9 cellular contexts compared by ENCODE assay signal in genomic region chr16:67807148-67807682, GRCh38. TPM values are rescaled to one million over a fixed set of nuclear protein-coding genes. Genes with fewer than 3 reads are reported as not detected.
DNase-seq lines count a peak whose midpoint lies in the region; ATAC-seq and TF ChIP-seq lines count a peak whose summit lies in the region.
"Had no signal": no experiment of that assay in that cellular context is flagged by ENCODE, and none has a peak within 500 bp of the region (broad histone marks: within the 10 kb centered on the region; RNA-seq: fewer than 3 reads in every experiment).

No MANE protein-coding gene starts in this region.

- TF ChIP-seq CTCF in HEK293 (tag by site-specific recombination; IDR thresholded peaks at IDR 0.05) (peak; percentile 64; the same call in 1 of the 2 replicates), WTC11 (IDR thresholded peaks at IDR 0.05) (no peak), stomach (IDR thresholded peaks at IDR 0.05) (no peak)

- CTCF ChIA-PET in HEK293 (lab: Yijun Ruan, JAX), result interaction anchor here (0.7 to 2.7 kb wide), 8 partner anchors 9 to 287 kb away, joined by 3 to 43 read pairs (median 3); no protein-coding TSS in a partner anchor
- CTCF ChIA-PET in WTC11 (lab: Charles Lee), result interaction anchor here (0.8 to 2.9 kb wide), 24 partner anchors 9 to 522 kb away, joined by 3 to 126 read pairs (median 5); partner anchors contain the start of genes ATP6V0D1, GFOD2, NRN1L and NUTF2

- H3K9me3 ChIP-seq in HEK293 (ENCODE audit: control insufficient read depth, insufficient read depth, low read depth, low read length) (no peaks in the 10 kb centered on the region), stomach (no peaks in the 10 kb centered on the region)

- peak overlapping the region; percentile 92 for H3K4me3 Mint-ChIP-seq in WTC11

- no peaks in the 10 kb centered on the region for H3K9me3 Mint-ChIP-seq in WTC11

- no peaks in the 10 kb centered on the region for H3K27me3 Mint-ChIP-seq in WTC11 (ENCODE audit: low read depth)

- peak overlapping the region; percentile 88 for H3K4me3 ChIP-seq in HEK293 (ENCODE audit: low read depth, low read length)
- peak overlapping the region; percentile 96 for H3K4me3 ChIP-seq in iPS-11a (ENCODE audit: low read depth, low read length)
- peak overlapping the region; percentile 95 to 99 (median 97) for H3K4me3 ChIP-seq in stomach

- DNase-seq in WTC11 (ENCODE audit: low spot score) (no peak), stomach (no peak), RKO (ENCODE audit: low spot score) (no peak), NCI-H2227 treated with DMSO at 0.1 percent for 48 hours (lab: John Stamatoyannopoulos, UW) (no peak)

- POLR2A ChIA-PET in HEK293 (lab: Yijun Ruan, JAX) (interaction anchor here (0.6 to 1.7 kb wide), 24 partner anchors 9 to 286 kb away, joined by 3 to 25 read pairs (median 5); partner anchors contain the start of genes ACD, CTCF, GFOD2 and NUTF2), WTC11 (lab: Charles Lee) (interaction anchor here (1.0 to 1.6 kb wide), 6 partner anchors 9 to 128 kb away, joined by 3 to 11 read pairs (median 4); partner anchors contain the start of gene GFOD2)

- peaks cover 5% of the 10 kb centered on the region for H3K4me1 Mint-ChIP-seq in WTC11

- peaks cover 2% of the 10 kb centered on the region for H3K36me3 Mint-ChIP-seq in WTC11

- WGBS in stomach, 5 donors, result 25 to 41% (median 28%) methylated on average over 17 to 24 of the region's 24 CpGs

- intact Hi-C loops in stomach (cut with DNase I; ENCODE audit: low total_unique reads), result no loop called here

- TF ChIP-seq EP300 in stomach (IDR thresholded peaks at IDR 0.05), result no peak

- H3K27ac ChIP-seq in HEK293 (ENCODE audit: extremely low read depth, low read depth, low read length) (no peak overlapping the region), stomach (peak overlapping the region; percentile 79 to 94 (median 87))

- peaks cover 8% of the 10 kb centered on the region for H3K4me1 ChIP-seq in HEK293 (ENCODE audit: control insufficient read depth, insufficient read depth, low read length)
- peaks cover 18 to 40% (median 28%) of the 10 kb centered on the region in 4 donors for H3K4me1 ChIP-seq in stomach

- peak overlapping the region; percentile 65; the same call in 1 of the 2 replicates for H3K27ac Mint-ChIP-seq in WTC11

- no peaks in the 10 kb centered on the region for H3K27me3 ChIP-seq in stomach

- ATAC-seq in WTC11, result peak; percentile 1
- no peak for ATAC-seq in GM21619 (IDR thresholded peaks at IDR 0.05; ENCODE audit: unreplicated experiment)
- no peak for ATAC-seq in HG03571 (IDR thresholded peaks at IDR 0.05; ENCODE audit: unreplicated experiment)

- peaks cover 0 to 22% of the 10 kb centered on the region in 2 experiments; a peak in 2 of 3 replicates for H3K36me3 ChIP-seq in HEK293 (ENCODE audit: control insufficient read depth in 2 of 2, insufficient read depth in 1 of 2, low read length in 2 of 2)
- peaks cover 0 to 18% (median 17%) of the 10 kb centered on the region in 4 donors for H3K36me3 ChIP-seq in stomach

- no peak for TF ChIP-seq POLR2A in stomach (IDR thresholded peaks at IDR 0.05)

TF ChIP-seq in HEK293, 187 proteins besides CTCF, POLR2A, EP300 and RAD21 (continues in another document):
- TF ChIP-seq ZFHX2 (tag by site-specific recombination; conservative IDR thresholded peaks at IDR 0.05) (no peak), ZNF2 (tag by site-specific recombination; IDR thresholded peaks at IDR 0.05) (0 out of 2 replicates have a peak, but pooled peaks have one; percentile 50), ZBTB8A (tag by site-specific recombination; IDR thresholded peaks at IDR 0.05) (peak; percentile 35; the same call in 1 of the 2 replicates), ZNF335 (tag by site-specific recombination; conservative IDR thresholded peaks at IDR 0.05) (0 out of 2 replicates have a peak, but pooled peaks have one; percentile 77), ZNF449 (tag by site-specific recombination; IDR thresholded peaks at IDR 0.05) (peak; percentile 7; the same call in 1 of the 2 replicates)

TF ChIP-seq in WTC11, 78 proteins besides CTCF, POLR2A, EP300 and RAD21:
- no peak for TF ChIP-seq ZNF121 (CRISPR knock-in tag; IDR thresholded peaks at IDR 0.05)
- TF ChIP-seq NFYB (CRISPR knock-in tag; conservative IDR thresholded peaks at IDR 0.05; ENCODE audit: low read depth), result no peak
- no peak for TF ChIP-seq ZBTB21 (CRISPR knock-in tag; IDR thresholded peaks at IDR 0.05; ENCODE audit: borderline replicate concordance)
- TF ChIP-seq E2F5 (CRISPR knock-in tag; IDR thresholded peaks at IDR 0.05), result no peak
- no peak for TF ChIP-seq ZSCAN18 (CRISPR knock-in tag; IDR thresholded peaks at IDR 0.05)
- TF ChIP-seq FOXK1 (CRISPR knock-in tag; IDR thresholded peaks at IDR 0.05), result no peak
- no peak for TF ChIP-seq USF2 (CRISPR knock-in tag; IDR thresholded peaks at IDR 0.05)
- TF ChIP-seq SP1 (CRISPR knock-in tag; conservative IDR thresholded peaks at IDR 0.05), result no peak
- no peak for TF ChIP-seq E2F1 (CRISPR knock-in tag; IDR thresholded peaks at IDR 0.05)
- no peak for TF ChIP-seq ZNF138 (CRISPR knock-in tag; conservative IDR thresholded peaks at IDR 0.05)
- no peak for TF ChIP-seq RORB (CRISPR knock-in tag; IDR thresholded peaks at IDR 0.05)
- no peak for TF ChIP-seq CBFB (CRISPR knock-in tag; IDR thresholded peaks at IDR 0.05; ENCODE audit: low read depth)
- TF ChIP-seq ZNF396 (CRISPR knock-in tag; IDR thresholded peaks at IDR 0.05; ENCODE audit: borderline replicate concordance), result no peak
- TF ChIP-seq MLX (CRISPR knock-in tag; IDR thresholded peaks at IDR 0.05), result no peak
- TF ChIP-seq JAZF1 (CRISPR knock-in tag; IDR thresholded peaks at IDR 0.05), result no peak

RNA-seq across cellular contexts. Expression of gene TSNAXIP1, which starts 0.5 kb away (rescaled TPM):
- total RNA-seq in WTC11 (2021) (0.41 to 1.7 TPM (median 0.48 TPM) in 3 replicates), stomach (10 to 100 TPM in 1 of 5 donors, 1 to 10 TPM in 2, under 1 TPM in 1, not detected in 1; 0.45 to 25.7 (median 1.7) TPM)
- polyA plus RNA-seq in stomach, result 1 to 10 TPM in 1 of 3 donors, under 1 TPM in 2; 0.46 to 1.2 (median 1.00) TPM
- total RNA-seq: RPMI7951 had no signal

RNA-seq across cellular contexts. Expression of gene RANBP10, which starts 0.9 kb away (rescaled TPM):
- 14.0 to 16.9 TPM (median 16.1 TPM) in 3 replicates for total RNA-seq in WTC11 (2021)
- total RNA-seq in stomach, result 10 to 100 TPM in 3 of 5 donors, 1 to 10 TPM in 2; 7.8 to 37.3 (median 13.0) TPM
- 1 to 10 TPM; 2.9 to 6.9 (median 4.2) TPM for polyA plus RNA-seq in stomach

RNA-seq across cellular contexts. Expression of gene THAP11, which starts 34.9 kb away (rescaled TPM):
- total RNA-seq in WTC11 (2021), result 46.5 to 49.0 TPM (median 47.4 TPM) in 3 replicates
- 100 to 1,000 TPM in 1 of 5 donors, 10 to 100 TPM in 4; 12.5 to 109 (median 53.9) TPM for total RNA-seq in stomach
- polyA plus RNA-seq in stomach, result 10 to 100 TPM; 15.8 to 25.7 (median 18.7) TPM

RNA-seq across cellular contexts. Expression of gene NUTF2, which starts 39.5 kb away (rescaled TPM):
- total RNA-seq in WTC11 (2021) (183 to 205 TPM (median 200 TPM) in 3 replicates), stomach (10 to 100 TPM in 4 of 5 donors, 1 to 10 TPM in 1; 9.3 to 64.7 (median 25.7) TPM)
- 100 to 1,000 TPM in 2 of 3 donors, 10 to 100 TPM in 1; 92.0 to 125 (median 112) TPM for polyA plus RNA-seq in stomach

RNA-seq across cellular contexts. Expression of gene CENPT, which starts 40.3 kb away (rescaled TPM):
- total RNA-seq in WTC11 (2021) (52.1 to 58.3 TPM (median 57.3 TPM) in 3 replicates), stomach (10 to 100 TPM; 27.4 to 80.7 (median 71.0) TPM)
- 10 to 100 TPM; 36.8 to 64.8 (median 48.3) TPM for polyA plus RNA-seq in stomach

Comparison
In these comparisons a context has a peak if more than half of its experiments do, and no peak if none do; other contexts are left out.
1. Of the 8 proteins assayed by ChIP-seq in both HEK293 and WTC11: peak only in HEK293: CTCF; only in WTC11: none; in both: none; in neither: 7.